In the genomic region with DNA sequence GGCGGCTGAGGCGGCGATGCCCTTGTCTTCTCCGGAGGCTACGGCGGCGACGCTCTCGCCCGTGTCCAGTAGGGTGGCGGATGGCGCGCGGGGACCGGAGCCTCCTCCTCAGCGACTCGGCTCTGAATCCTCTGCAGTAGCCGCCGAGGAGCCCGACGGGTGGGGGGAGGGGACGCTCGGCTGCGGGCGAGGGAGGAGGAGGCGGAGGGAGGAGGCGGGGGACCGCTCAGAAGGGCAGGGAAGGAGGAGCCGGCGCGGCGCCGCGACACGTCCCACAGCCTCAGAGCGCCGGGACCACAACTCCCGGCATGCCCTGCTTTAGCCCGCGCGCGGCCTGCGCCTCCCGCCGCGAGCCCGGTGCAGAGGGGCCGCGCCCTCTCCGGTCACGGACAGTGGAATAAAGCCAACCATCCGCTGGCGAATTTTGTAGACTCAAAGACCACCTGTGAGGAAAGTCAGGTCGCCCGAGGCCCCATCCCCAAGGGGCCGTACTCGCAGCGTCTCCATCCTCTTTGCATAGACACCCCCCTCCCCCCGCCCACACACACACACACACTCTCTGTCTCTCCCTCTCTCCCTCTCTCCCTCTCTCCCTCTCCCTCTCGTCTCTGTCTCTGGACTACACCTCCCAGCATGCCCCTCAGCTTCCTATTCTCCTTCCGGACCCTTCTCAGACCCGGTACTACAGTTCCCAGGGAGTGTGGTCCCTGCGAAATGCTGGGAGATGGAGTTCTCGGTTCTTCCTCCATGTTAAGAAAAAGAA, we compare ENCODE assay signal across 1 cellular context.
TF ChIP-seq lines count a peak whose summit lies in the region.

A gene with protein sequence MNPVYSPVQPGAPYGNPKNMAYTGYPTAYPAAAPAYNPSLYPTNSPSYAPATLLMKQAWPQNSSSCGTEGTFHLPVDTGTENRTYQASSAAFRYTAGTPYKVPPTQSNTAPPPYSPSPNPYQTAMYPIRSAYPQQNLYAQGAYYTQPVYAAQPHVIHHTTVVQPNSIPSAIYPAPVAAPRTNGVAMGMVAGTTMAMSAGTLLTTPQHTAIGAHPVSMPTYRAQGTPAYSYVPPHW (minus strand): TSS at position 157 of the 763 bp plus-strand sequence. CDS start 129,638 bp downstream, outside the sequence.

TF ChIP-seq in GM12878, 131 proteins besides CTCF, POLR2A, EP300 and RAD21 (continued from another document and continues in another):
- TF ChIP-seq, protein P1, sequence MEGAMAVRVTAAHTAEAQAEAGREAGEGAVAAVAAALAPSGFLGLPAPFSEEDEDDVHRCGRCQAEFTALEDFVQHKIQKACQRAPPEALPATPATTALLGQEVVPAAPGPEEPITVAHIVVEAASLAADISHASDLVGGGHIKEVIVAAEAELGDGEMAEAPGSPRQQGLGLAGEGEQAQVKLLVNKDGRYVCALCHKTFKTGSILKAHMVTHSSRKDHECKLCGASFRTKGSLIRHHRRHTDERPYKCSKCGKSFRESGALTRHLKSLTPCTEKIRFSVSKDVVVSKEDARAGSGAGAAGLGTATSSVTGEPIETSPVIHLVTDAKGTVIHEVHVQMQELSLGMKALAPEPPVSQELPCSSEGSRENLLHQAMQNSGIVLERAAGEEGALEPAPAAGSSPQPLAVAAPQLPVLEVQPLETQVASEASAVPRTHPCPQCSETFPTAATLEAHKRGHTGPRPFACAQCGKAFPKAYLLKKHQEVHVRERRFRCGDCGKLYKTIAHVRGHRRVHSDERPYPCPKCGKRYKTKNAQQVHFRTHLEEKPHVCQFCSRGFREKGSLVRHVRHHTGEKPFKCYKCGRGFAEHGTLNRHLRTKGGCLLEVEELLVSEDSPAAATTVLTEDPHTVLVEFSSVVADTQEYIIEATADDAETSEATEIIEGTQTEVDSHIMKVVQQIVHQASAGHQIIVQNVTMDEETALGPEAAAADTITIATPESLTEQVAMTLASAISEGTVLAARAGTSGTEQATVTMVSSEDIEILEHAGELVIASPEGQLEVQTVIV (IDR thresholded peaks at IDR 0.05; ENCODE audit: borderline replicate concordance, partially characterized antibody) = peak; percentile 57
- TF ChIP-seq, protein P2, sequence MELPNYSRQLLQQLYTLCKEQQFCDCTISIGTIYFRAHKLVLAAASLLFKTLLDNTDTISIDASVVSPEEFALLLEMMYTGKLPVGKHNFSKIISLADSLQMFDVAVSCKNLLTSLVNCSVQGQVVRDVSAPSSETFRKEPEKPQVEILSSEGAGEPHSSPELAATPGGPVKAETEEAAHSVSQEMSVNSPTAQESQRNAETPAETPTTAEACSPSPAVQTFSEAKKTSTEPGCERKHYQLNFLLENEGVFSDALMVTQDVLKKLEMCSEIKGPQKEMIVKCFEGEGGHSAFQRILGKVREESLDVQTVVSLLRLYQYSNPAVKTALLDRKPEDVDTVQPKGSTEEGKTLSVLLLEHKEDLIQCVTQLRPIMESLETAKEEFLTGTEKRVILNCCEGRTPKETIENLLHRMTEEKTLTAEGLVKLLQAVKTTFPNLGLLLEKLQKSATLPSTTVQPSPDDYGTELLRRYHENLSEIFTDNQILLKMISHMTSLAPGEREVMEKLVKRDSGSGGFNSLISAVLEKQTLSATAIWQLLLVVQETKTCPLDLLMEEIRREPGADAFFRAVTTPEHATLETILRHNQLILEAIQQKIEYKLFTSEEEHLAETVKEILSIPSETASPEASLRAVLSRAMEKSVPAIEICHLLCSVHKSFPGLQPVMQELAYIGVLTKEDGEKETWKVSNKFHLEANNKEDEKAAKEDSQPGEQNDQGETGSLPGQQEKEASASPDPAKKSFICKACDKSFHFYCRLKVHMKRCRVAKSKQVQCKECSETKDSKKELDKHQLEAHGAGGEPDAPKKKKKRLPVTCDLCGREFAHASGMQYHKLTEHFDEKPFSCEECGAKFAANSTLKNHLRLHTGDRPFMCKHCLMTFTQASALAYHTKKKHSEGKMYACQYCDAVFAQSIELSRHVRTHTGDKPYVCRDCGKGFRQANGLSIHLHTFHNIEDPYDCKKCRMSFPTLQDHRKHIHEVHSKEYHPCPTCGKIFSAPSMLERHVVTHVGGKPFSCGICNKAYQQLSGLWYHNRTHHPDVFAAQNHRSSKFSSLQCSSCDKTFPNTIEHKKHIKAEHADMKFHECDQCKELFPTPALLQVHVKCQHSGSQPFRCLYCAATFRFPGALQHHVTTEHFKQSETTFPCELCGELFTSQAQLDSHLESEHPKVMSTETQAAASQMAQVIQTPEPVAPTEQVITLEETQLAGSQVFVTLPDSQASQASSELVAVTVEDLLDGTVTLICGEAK (IDR thresholded peaks at IDR 0.05; ENCODE audit: borderline replicate concordance) = peak; percentile 92
- peak; percentile 65 for TF ChIP-seq RUNX3 (IDR thresholded peaks at IDR 0.05; ENCODE audit: low read length)
- TF ChIP-seq, protein P3, sequence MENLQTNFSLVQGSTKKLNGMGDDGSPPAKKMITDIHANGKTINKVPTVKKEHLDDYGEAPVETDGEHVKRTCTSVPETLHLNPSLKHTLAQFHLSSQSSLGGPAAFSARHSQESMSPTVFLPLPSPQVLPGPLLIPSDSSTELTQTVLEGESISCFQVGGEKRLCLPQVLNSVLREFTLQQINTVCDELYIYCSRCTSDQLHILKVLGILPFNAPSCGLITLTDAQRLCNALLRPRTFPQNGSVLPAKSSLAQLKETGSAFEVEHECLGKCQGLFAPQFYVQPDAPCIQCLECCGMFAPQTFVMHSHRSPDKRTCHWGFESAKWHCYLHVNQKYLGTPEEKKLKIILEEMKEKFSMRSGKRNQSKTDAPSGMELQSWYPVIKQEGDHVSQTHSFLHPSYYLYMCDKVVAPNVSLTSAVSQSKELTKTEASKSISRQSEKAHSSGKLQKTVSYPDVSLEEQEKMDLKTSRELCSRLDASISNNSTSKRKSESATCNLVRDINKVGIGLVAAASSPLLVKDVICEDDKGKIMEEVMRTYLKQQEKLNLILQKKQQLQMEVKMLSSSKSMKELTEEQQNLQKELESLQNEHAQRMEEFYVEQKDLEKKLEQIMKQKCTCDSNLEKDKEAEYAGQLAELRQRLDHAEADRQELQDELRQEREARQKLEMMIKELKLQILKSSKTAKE (IDR thresholded peaks at IDR 0.05; ENCODE audit: low read depth, poor library complexity, severe bottlenecking) = no peak
- no peak for TF ChIP-seq ZSCAN29 (IDR thresholded peaks at IDR 0.05)
- TF ChIP-seq PAX5 (IDR thresholded peaks at IDR 0.05; ENCODE audit: borderline replicate concordance, low read depth, low read length) = no peak; the same call in 1 of the 2 replicates
- TF ChIP-seq, protein P4, sequence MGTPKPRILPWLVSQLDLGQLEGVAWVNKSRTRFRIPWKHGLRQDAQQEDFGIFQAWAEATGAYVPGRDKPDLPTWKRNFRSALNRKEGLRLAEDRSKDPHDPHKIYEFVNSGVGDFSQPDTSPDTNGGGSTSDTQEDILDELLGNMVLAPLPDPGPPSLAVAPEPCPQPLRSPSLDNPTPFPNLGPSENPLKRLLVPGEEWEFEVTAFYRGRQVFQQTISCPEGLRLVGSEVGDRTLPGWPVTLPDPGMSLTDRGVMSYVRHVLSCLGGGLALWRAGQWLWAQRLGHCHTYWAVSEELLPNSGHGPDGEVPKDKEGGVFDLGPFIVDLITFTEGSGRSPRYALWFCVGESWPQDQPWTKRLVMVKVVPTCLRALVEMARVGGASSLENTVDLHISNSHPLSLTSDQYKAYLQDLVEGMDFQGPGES (IDR thresholded peaks at IDR 0.05) = no peak
- TF ChIP-seq, protein P5, sequence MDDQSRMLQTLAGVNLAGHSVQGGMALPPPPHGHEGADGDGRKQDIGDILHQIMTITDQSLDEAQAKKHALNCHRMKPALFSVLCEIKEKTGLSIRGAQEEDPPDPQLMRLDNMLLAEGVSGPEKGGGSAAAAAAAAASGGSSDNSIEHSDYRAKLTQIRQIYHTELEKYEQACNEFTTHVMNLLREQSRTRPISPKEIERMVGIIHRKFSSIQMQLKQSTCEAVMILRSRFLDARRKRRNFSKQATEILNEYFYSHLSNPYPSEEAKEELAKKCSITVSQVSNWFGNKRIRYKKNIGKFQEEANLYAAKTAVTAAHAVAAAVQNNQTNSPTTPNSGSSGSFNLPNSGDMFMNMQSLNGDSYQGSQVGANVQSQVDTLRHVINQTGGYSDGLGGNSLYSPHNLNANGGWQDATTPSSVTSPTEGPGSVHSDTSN (IDR thresholded peaks at IDR 0.05; ENCODE audit: insufficient replicate concordance, low read depth, low read length) = no peak
- TF ChIP-seq, protein P6, sequence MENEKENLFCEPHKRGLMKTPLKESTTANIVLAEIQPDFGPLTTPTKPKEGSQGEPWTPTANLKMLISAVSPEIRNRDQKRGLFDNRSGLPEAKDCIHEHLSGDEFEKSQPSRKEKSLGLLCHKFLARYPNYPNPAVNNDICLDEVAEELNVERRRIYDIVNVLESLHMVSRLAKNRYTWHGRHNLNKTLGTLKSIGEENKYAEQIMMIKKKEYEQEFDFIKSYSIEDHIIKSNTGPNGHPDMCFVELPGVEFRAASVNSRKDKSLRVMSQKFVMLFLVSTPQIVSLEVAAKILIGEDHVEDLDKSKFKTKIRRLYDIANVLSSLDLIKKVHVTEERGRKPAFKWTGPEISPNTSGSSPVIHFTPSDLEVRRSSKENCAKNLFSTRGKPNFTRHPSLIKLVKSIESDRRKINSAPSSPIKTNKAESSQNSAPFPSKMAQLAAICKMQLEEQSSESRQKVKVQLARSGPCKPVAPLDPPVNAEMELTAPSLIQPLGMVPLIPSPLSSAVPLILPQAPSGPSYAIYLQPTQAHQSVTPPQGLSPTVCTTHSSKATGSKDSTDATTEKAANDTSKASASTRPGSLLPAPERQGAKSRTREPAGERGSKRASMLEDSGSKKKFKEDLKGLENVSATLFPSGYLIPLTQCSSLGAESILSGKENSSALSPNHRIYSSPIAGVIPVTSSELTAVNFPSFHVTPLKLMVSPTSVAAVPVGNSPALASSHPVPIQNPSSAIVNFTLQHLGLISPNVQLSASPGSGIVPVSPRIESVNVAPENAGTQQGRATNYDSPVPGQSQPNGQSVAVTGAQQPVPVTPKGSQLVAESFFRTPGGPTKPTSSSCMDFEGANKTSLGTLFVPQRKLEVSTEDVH (IDR thresholded peaks at IDR 0.05; ENCODE audit: low read depth, partially characterized antibody) = peak; percentile 45
- TF ChIP-seq, protein P7, sequence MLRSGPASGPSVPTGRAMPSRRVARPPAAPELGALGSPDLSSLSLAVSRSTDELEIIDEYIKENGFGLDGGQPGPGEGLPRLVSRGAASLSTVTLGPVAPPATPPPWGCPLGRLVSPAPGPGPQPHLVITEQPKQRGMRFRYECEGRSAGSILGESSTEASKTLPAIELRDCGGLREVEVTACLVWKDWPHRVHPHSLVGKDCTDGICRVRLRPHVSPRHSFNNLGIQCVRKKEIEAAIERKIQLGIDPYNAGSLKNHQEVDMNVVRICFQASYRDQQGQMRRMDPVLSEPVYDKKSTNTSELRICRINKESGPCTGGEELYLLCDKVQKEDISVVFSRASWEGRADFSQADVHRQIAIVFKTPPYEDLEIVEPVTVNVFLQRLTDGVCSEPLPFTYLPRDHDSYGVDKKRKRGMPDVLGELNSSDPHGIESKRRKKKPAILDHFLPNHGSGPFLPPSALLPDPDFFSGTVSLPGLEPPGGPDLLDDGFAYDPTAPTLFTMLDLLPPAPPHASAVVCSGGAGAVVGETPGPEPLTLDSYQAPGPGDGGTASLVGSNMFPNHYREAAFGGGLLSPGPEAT (IDR thresholded peaks at IDR 0.05; ENCODE audit: low read depth) = peak; percentile 59
- peak in 1 of 2 experiments; percentile 41; a peak in 1 of 4 replicates for TF ChIP-seq SRF (IDR thresholded peaks at IDR 0.05; ENCODE audit: low read depth in 2 of 2, low read length in 2 of 2)
- no peak for TF ChIP-seq NR2C2 (IDR thresholded peaks at IDR 0.05; ENCODE audit: borderline replicate concordance, control insufficient read depth, insufficient read length, low read depth)
- TF ChIP-seq POU2F2 (IDR thresholded peaks at IDR 0.05; ENCODE audit: borderline replicate concordance, low read depth, low read length) = peak; percentile 82; the same call in 2 of the 3 replicates
- 0 out of 2 replicates have a peak, but pooled peaks have one; percentile 16 for TF ChIP-seq POLR2AphosphoS2 (IDR thresholded peaks at IDR 0.05; ENCODE audit: low read depth, low read length)
- TF ChIP-seq BACH1 (IDR thresholded peaks at IDR 0.05; ENCODE audit: borderline replicate concordance) = no peak
- TF ChIP-seq, protein P8, sequence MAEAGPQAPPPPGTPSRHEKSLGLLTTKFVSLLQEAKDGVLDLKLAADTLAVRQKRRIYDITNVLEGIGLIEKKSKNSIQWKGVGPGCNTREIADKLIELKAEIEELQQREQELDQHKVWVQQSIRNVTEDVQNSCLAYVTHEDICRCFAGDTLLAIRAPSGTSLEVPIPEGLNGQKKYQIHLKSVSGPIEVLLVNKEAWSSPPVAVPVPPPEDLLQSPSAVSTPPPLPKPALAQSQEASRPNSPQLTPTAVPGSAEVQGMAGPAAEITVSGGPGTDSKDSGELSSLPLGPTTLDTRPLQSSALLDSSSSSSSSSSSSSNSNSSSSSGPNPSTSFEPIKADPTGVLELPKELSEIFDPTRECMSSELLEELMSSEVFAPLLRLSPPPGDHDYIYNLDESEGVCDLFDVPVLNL (IDR thresholded peaks at IDR 0.05; ENCODE audit: low read depth, low read length) = no peak
- peak; percentile 93 for TF ChIP-seq SIX5 (IDR thresholded peaks at IDR 0.05; ENCODE audit: low read depth, low read length, severe bottlenecking)
- TF ChIP-seq LARP7 (IDR thresholded peaks at IDR 0.05) = 0 out of 2 replicates have a peak, but pooled peaks have one; percentile 25
- peak; percentile 81 for TF ChIP-seq CHD2 (IDR thresholded peaks at IDR 0.05; ENCODE audit: borderline replicate concordance, low read depth, low read length)
- no peak for TF ChIP-seq KLF5 (IDR thresholded peaks at IDR 0.05; ENCODE audit: partially characterized antibody)
- no peak for TF ChIP-seq NFYA (IDR thresholded peaks at IDR 0.05; ENCODE audit: borderline replicate concordance, low read depth, low read length)
- TF ChIP-seq, protein P9, sequence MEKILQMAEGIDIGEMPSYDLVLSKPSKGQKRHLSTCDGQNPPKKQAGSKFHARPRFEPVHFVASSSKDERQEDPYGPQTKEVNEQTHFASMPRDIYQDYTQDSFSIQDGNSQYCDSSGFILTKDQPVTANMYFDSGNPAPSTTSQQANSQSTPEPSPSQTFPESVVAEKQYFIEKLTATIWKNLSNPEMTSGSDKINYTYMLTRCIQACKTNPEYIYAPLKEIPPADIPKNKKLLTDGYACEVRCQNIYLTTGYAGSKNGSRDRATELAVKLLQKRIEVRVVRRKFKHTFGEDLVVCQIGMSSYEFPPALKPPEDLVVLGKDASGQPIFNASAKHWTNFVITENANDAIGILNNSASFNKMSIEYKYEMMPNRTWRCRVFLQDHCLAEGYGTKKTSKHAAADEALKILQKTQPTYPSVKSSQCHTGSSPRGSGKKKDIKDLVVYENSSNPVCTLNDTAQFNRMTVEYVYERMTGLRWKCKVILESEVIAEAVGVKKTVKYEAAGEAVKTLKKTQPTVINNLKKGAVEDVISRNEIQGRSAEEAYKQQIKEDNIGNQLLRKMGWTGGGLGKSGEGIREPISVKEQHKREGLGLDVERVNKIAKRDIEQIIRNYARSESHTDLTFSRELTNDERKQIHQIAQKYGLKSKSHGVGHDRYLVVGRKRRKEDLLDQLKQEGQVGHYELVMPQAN (conservative IDR thresholded peaks at IDR 0.05) = 0 out of 2 replicates have a peak, but pooled peaks have one; percentile 22
- TF ChIP-seq ETV6 (conservative IDR thresholded peaks at IDR 0.05 in 1 of 2, IDR thresholded peaks at IDR 0.05 in 1 of 2; ENCODE audit: borderline replicate concordance in 1 of 2, low read depth in 1 of 2) = 0 out of 4 replicates have a peak, but pooled peaks of 1 of the 2 experiments have one; percentile 40
- TF ChIP-seq NR2C1 (IDR thresholded peaks at IDR 0.05) = peak; percentile 84
- TF ChIP-seq RBBP5 (conservative IDR thresholded peaks at IDR 0.05) = no peak
- TF ChIP-seq ZNF207 (IDR thresholded peaks at IDR 0.05; ENCODE audit: borderline replicate concordance) = peak; percentile 55; the same call in 1 of the 2 replicates
- peak; percentile 80; the same call in 1 of the 2 replicates for TF ChIP-seq PML (IDR thresholded peaks at IDR 0.05; ENCODE audit: low read length)
